ENCODE assay signal across 6 cellular contexts in the genomic region with DNA sequence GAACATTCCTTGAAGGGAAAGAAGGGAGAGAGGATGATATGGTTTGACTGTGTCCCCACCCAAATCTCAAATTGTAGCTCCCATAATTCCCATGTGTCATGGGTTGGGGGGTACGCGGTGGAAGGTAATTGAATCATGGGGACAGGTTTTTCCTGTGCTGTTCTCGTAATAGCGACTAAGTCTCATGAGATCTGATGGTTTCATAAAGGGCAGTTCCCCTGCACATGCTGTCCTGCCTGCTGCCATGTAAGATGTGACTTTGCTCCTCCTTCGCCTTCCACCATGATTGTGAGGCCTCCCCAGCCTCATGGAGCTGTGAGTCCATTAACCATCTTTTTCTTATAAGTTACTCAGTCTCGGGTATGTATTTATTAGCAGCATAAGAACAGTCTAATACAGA.
DNase-seq lines count a peak whose midpoint lies in the region; ATAC-seq and TF ChIP-seq lines count a peak whose summit lies in the region.
"Not testable (repeated sequence)": the region's sequence is repeated elsewhere in the genome, so short reads cannot be mapped to it uniquely, and the experiment has no call there.

No MANE protein-coding gene starts in this region.

- peak overlapping the region; percentile 14 for H3K4me3 Mint-ChIP-seq in chondrocyte (ENCODE audit: unreplicated experiment)

- peak overlapping the region; percentile 97 for H3K27ac Mint-ChIP-seq in chondrocyte (ENCODE audit: unreplicated experiment)

- WGBS in heart right ventricle, 2 donors, result 89 to 91% methylated on average over 6 of the region's 6 CpGs
- WGBS in smooth muscle cell (ENCODE audit: low lambda C conversion rate), result over 99% methylated on average over 6 of the region's 6 CpGs

- not testable (repeated sequence) for H3K27me3 Mint-ChIP-seq in chondrocyte (ENCODE audit: low read depth)

- peaks cover 93% of the 10 kb centered on the region for H3K4me1 Mint-ChIP-seq in chondrocyte (ENCODE audit: low read depth)

- H3F3A ChIP-seq in smooth muscle cell (ENCODE audit: low read depth), result peaks cover 44% of the 10 kb centered on the region

- H3K9me3 ChIP-seq in ascending aorta; heart right ventricle; osteoblast (ENCODE audit: low read depth, low read length); smooth muscle cell (replicated peaks; ENCODE audit: low read depth); uterus: not testable (repeated sequence)

- not testable (repeated sequence) for H3K4me2 ChIP-seq in osteoblast (ENCODE audit: insufficient read depth, low read length); smooth muscle cell

- H3K27ac ChIP-seq in ascending aorta (peak overlapping the region; percentile 85), heart right ventricle (peak overlapping the region in 8 of 10 donors; percentile 3 to 93 (median 78)), osteoblast (ENCODE audit: low read depth, low read length) (peak overlapping the region; percentile 31), smooth muscle cell (ENCODE audit: low read depth) (peak overlapping the region; percentile 83), uterus (peak overlapping the region; percentile 4 to 73)

- H2AFZ ChIP-seq in osteoblast (ENCODE audit: low read length); smooth muscle cell (ENCODE audit: low read depth): not testable (repeated sequence)

- intact Hi-C loops in ascending aorta (cut with DNase I); uterus (cut with DNase I; ENCODE audit: low total_unique reads): not testable (repeated sequence)
- intact Hi-C loops in heart right ventricle (cut with DNase I), result loop anchor here in 3 of 10 donors (5.0 to 10.0 kb wide), 3 partner anchors 50 to 68 kb away; partner anchors contain the start of gene IGFBP7 (in 1 of the 3)

- not testable (repeated sequence) for H3K36me3 ChIP-seq in ascending aorta; heart right ventricle; smooth muscle cell (ENCODE audit: low read depth); uterus
- peaks cover 22% of the 10 kb centered on the region for H3K36me3 ChIP-seq in osteoblast (ENCODE audit: insufficient read depth, low read length)

- H3K36me3 Mint-ChIP-seq in chondrocyte (ENCODE audit: low read depth), result peaks cover 48% of the 10 kb centered on the region

- not testable (repeated sequence) for H3K4me3 ChIP-seq in ascending aorta; heart right ventricle; osteoblast (ENCODE audit: insufficient read depth, low read length); smooth muscle cell; uterus

- H3K27me3 ChIP-seq in ascending aorta; heart right ventricle; osteoblast (ENCODE audit: insufficient read depth, low read length); smooth muscle cell (ENCODE audit: low read depth); uterus: not testable (repeated sequence)

- not testable (repeated sequence) for DNase-seq in ascending aorta (ENCODE audit: low spot score in 2 of 2); chondrocyte (ENCODE audit: low spot score); heart right ventricle; osteoblast (ENCODE audit: insufficient read length, low spot score, missing footprints); smooth muscle cell (lab: John Stamatoyannopoulos, UW; ENCODE audit: unreplicated experiment); uterus

- not testable (repeated sequence) for TF ChIP-seq POLR2A in uterus (IDR thresholded peaks at IDR 0.05)

- H3K4me1 ChIP-seq in ascending aorta, result peaks cover 8 to 76% of the 10 kb centered on the region in 2 donors
- peaks cover 32 to 100% (median 89%) of the 10 kb centered on the region in 9 donors for H3K4me1 ChIP-seq in heart right ventricle
- peaks cover 65% of the 10 kb centered on the region for H3K4me1 ChIP-seq in osteoblast (ENCODE audit: insufficient read depth, low read length)
- peaks cover 18% of the 10 kb centered on the region for H3K4me1 ChIP-seq in smooth muscle cell (ENCODE audit: low read depth)
- not testable (repeated sequence) for H3K4me1 ChIP-seq in uterus

- not testable (repeated sequence) for H3K9me3 Mint-ChIP-seq in chondrocyte (ENCODE audit: low read depth)

- not testable (repeated sequence) for TF ChIP-seq CTCF in ascending aorta (IDR thresholded peaks at IDR 0.05); chondrocyte (IDR thresholded peaks at IDR 0.05); heart right ventricle (IDR thresholded peaks at IDR 0.05); osteoblast (IDR thresholded peaks at IDR 0.05; ENCODE audit: extremely low read depth, low read depth, low read length); smooth muscle cell (IDR thresholded peaks at IDR 0.05; ENCODE audit: borderline replicate concordance, insufficient read depth, poor library complexity, severe bottlenecking); uterus (IDR thresholded peaks at IDR 0.05)

- H3K9ac ChIP-seq in smooth muscle cell (ENCODE audit: low read depth), result not testable (repeated sequence)

- peaks cover 75% of the 10 kb centered on the region for H3K79me2 ChIP-seq in osteoblast (ENCODE audit: insufficient read depth, low read length)
- peaks cover 67% of the 10 kb centered on the region for H3K79me2 ChIP-seq in smooth muscle cell (ENCODE audit: low read depth)

- not testable (repeated sequence) for ATAC-seq in heart right ventricle

- not testable (repeated sequence) for H4K20me1 ChIP-seq in osteoblast (ENCODE audit: insufficient read depth, low read length); smooth muscle cell (ENCODE audit: low read depth)

Comparison
In these comparisons a context has a peak if more than half of its experiments do, and no peak if none do; other contexts are left out.
1. H3K27ac ChIP-seq: peak in every context shown above with its lines; median percentile 85 in ascending aorta; 83 in smooth muscle cell; 78 in heart right ventricle; 38 in uterus; 31 in osteoblast.